8 cellular contexts compared by ENCODE assay signal in the genomic region with DNA sequence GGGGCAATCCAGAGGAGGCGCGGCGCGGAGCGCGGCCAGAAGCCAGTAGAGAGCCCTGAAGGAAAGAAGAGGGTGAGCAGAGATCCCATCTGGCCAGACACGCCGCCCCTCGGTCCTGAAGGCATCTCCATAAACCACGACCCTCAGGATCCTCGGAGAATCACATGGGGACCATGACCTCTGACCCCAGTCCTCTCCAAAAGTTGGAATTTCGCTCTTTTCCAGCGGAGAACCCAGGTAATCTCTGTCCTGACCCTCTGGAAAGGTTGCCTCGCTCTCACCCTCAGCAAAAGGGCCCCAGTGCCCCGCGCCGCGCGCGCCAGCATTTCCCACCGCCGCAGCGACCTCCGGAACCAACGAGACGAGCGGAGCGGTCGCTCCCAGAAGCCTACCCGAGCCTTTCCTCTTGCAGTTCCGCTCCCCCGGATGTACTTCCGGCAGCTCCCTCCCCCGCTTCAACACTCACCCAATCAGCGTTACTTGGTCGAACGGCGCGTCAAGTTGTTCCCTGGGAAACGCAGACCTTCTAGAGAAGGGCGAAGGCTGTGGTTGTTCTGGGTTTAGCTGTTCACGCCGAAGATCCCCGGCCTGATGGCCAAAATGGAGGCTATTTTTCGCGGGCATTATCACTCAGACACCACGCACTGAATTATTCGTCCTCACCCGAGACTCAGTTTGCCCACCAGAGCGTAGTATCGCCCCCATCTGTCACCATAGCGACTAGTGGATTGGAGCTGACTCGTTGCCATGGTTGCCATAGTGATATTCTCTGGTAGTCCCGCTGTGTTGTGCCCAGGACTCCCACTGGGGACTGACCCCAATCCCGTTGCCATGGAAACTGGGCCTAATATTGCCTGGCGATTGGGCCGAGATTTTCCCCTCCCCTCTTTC. TPM values are rescaled to one million over a fixed set of nuclear protein-coding genes. Genes with fewer than 3 reads are reported as not detected.
A peak's percentile ranks its signal among the peaks of the same experiment; 100 is the strongest.
DNase-seq lines count a peak whose midpoint lies in the region; ATAC-seq, FAIRE-seq and TF ChIP-seq lines count a peak whose summit lies in the region.

A gene with protein sequence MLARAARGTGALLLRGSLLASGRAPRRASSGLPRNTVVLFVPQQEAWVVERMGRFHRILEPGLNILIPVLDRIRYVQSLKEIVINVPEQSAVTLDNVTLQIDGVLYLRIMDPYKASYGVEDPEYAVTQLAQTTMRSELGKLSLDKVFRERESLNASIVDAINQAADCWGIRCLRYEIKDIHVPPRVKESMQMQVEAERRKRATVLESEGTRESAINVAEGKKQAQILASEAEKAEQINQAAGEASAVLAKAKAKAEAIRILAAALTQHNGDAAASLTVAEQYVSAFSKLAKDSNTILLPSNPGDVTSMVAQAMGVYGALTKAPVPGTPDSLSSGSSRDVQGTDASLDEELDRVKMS (minus strand): TSS at position 363 of the 891 bp plus-strand sequence. CDS start 37 bp downstream, at position 326.

- H3K36me3 ChIP-seq in hepatocyte (replicated peaks; ENCODE audit: insufficient read depth, low read depth) = no peaks in the 10 kb centered on the region

- H3K27ac ChIP-seq in hepatocyte = peak within 1 kb of the TSS; percentile 83

- TF ChIP-seq CTCF in astrocyte of the cerebellum (IDR thresholded peaks at IDR 0.05; ENCODE audit: low read depth, low read length, missing control alignments) = no peak
- no peak for TF ChIP-seq CTCF in hepatocyte (IDR thresholded peaks at IDR 0.05; ENCODE audit: poor library complexity)

- in situ Hi-C loops in astrocyte of the cerebellum (cut with HindIII; ENCODE audit: low sequenced_read_pairs) = no loop called here

- WGBS in hepatocyte (ENCODE audit: low lambda C conversion rate, missing lambda C conversion rate) = under 1% methylated on average over 57 of the region's 57 CpGs

- DNase-seq in GM18507 (ENCODE audit: extremely low spot score, insufficient read length, low read depth) (peak; percentile 90), NCI-H2029 treated with DMSO at 0.1 percent for 48 hours (lab: John Stamatoyannopoulos, UW) (peak; percentile 95), T-helper 9 cell (peak; percentile 86), astrocyte of the cerebellum (ENCODE audit: low read depth) (peak; percentile 95), hepatocyte (ENCODE audit: low spot score) (peak; percentile 96), renal cortical epithelial cell (ENCODE audit: low read depth) (peak; percentile 94), cortex of kidney (lab: John Stamatoyannopoulos, UW) (no peak)

- H3K4me1 ChIP-seq in hepatocyte (ENCODE audit: insufficient read depth) = peaks cover 11% of the 10 kb centered on the region

- peaks cover 16% of the 10 kb centered on the region for H3K79me2 ChIP-seq in hepatocyte

- H3K9me2 ChIP-seq in hepatocyte (replicated peaks; ENCODE audit: insufficient read depth) = no peaks in the 10 kb centered on the region

- peak; percentile 99 for FAIRE-seq in GM18507 (lab: Jason Lieb, UNC)

- peak within 1 kb of the TSS; percentile 76 for H3K4me3 ChIP-seq in astrocyte of the cerebellum (ENCODE audit: low read depth, low read length)
- peak within 1 kb of the TSS; percentile 73 for H3K4me3 ChIP-seq in hepatocyte

- peak within 1 kb of the TSS; percentile 81 for H2AFZ ChIP-seq in hepatocyte

- ATAC-seq in HG02981 (IDR thresholded peaks at IDR 0.05; ENCODE audit: unreplicated experiment) = peak; percentile 92

- no peaks in the 10 kb centered on the region for H3K9me3 ChIP-seq in hepatocyte (ENCODE audit: low read depth)

- H3K4me2 ChIP-seq in hepatocyte = peak within 1 kb of the TSS; percentile 97

- no peaks in the 10 kb centered on the region for H4K20me1 ChIP-seq in hepatocyte (ENCODE audit: insufficient read depth, poor library complexity, severe bottlenecking)

- no peaks in the 10 kb centered on the region for H3K27me3 ChIP-seq in hepatocyte

RNA-seq across cellular contexts. Expression of the gene that starts here (rescaled TPM):
- total RNA-seq in hepatocyte (84.0 and 98.0 TPM in 2 replicates), renal cortical epithelial cell (128 and 235 TPM in 2 replicates)
- 120 TPM in 2 replicates for polyA plus RNA-seq in hepatocyte
